Comparison of ENCODE assay signal across 8 cellular contexts in the genomic region with DNA sequence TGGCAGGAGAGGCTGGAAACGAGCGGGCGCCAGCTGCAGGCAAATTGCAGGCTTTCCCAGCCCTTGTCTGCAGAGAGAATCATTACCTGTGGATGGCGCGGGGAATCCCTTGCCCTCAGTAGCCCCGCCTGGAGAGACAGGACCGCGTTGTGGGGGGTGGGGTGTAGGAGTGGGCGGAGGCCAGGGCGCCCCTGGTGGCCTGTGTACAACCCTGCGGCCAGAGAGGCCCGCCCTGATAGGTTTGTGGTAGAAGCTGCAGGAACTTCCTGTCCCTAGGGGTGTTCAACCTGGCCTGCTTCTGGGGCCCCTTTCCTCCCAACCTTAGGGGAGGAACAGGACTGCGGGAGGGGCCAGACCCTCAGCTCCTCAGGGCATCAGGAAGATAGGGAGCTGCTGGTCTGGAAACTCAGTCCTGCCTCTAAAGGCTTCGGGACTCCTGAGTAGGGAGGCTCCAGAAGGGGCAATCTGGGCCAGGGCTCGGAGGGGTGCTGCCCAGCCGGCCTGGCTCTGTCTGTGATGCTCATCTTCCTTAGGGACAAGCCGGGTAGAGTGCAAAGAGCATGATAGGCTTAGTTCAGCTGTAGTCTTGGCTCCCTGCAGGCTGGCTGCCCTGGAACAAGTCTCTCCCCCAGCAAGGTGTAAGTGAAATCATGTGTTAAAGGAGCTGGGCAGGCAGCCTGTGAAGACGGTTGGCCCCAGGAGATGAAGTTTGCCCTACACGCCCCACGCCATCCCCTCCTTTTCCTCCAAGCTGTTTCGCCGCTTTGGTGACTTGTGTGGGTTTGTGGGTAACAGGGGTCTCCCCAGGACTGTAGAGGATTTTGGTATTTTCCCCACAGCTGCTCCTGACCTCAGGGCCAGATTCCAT. TPM values are rescaled to one million over a fixed set of nuclear protein-coding genes. Genes with fewer than 3 reads are reported as not detected.
DNase-seq lines count a peak whose midpoint lies in the region; ATAC-seq and TF ChIP-seq lines count a peak whose summit lies in the region.

No MANE protein-coding gene starts in this region.

- ATAC-seq in GM23338, result peak; percentile 87
- peak; percentile 63 for ATAC-seq in thoracic aorta (ENCODE audit: insufficient number of reproducible peaks, low FRiP score, low read depth)

- peak overlapping the region; percentile 53; the same call in 1 of the 2 replicates for H3K27ac Mint-ChIP-seq in GM23338

- H3K36me3 ChIP-seq in ES-I3 (ENCODE audit: insufficient read depth, low read length) (no peaks in the 10 kb centered on the region), GM23338 (ENCODE audit: insufficient read depth) (no peaks in the 10 kb centered on the region), SJCRH30 (no peaks in the 10 kb centered on the region), osteoblast (ENCODE audit: insufficient read depth, low read length) (peaks cover 9% of the 10 kb centered on the region), thoracic aorta (no peaks in the 10 kb centered on the region)

- H3K36me3 Mint-ChIP-seq in GM23338 (ENCODE audit: low read depth), result no peaks in the 10 kb centered on the region; the same call in 2 of the 3 replicates

- TF ChIP-seq CTCF in GM23338 (conservative IDR thresholded peaks at IDR 0.05; ENCODE audit: low read depth in 2 of 2), result peak; percentile 74 to 82
- peak; percentile 80 for TF ChIP-seq CTCF in osteoblast (IDR thresholded peaks at IDR 0.05; ENCODE audit: extremely low read depth, low read depth, low read length)
- TF ChIP-seq CTCF in thoracic aorta (IDR thresholded peaks at IDR 0.05), result peak; percentile 87

- H3K27ac ChIP-seq in GM23338 (ENCODE audit: low read depth) (0 out of 2 replicates have a peak overlapping the region, but pooled peaks have one; percentile 4), SJCRH30 (no peak overlapping the region), osteoblast (ENCODE audit: low read depth, low read length) (peak overlapping the region; percentile 9), thoracic aorta (peak overlapping the region; percentile 69 to 73)

- H3K4me3 Mint-ChIP-seq in GM23338, result peak overlapping the region; percentile 75

- H3K27me3 Mint-ChIP-seq in GM23338 (ENCODE audit: insufficient read depth, low read depth, poor library complexity), result peaks cover 17% of the 10 kb centered on the region

- H3K9me3 ChIP-seq in ES-I3 (ENCODE audit: control insufficient read depth, insufficient read depth, low read length) (no peaks in the 10 kb centered on the region), SJCRH30 (replicated peaks) (no peaks in the 10 kb centered on the region), osteoblast (ENCODE audit: low read depth, low read length) (no peaks in the 10 kb centered on the region), thoracic aorta (no peaks in the 10 kb centered on the region)

- no peaks in the 10 kb centered on the region for H3K79me2 ChIP-seq in GM23338 (replicated peaks; ENCODE audit: insufficient read depth)
- H3K79me2 ChIP-seq in osteoblast (ENCODE audit: insufficient read depth, low read length), result peaks cover 46% of the 10 kb centered on the region

- H4K20me1 ChIP-seq in GM23338 (replicated peaks; ENCODE audit: insufficient read depth), result no peaks in the 10 kb centered on the region
- H4K20me1 ChIP-seq in osteoblast (ENCODE audit: insufficient read depth, low read length), result peaks cover 42% of the 10 kb centered on the region

- peaks cover 31% of the 10 kb centered on the region for H3K4me1 Mint-ChIP-seq in GM23338

- H3K27me3 ChIP-seq in GM23338 (ENCODE audit: insufficient read depth) (peaks cover 11% of the 10 kb centered on the region; the same call in 1 of the 2 replicates), SJCRH30 (no peaks in the 10 kb centered on the region), osteoblast (ENCODE audit: insufficient read depth, low read length) (no peaks in the 10 kb centered on the region), thoracic aorta (replicated peaks; ENCODE audit: insufficient read depth) (no peaks in the 10 kb centered on the region)

- no peaks in the 10 kb centered on the region for H3K9me2 ChIP-seq in GM23338 (ENCODE audit: insufficient read depth)

- 0 out of 2 replicates have a peak, but pooled peaks cover 2% of the 10 kb centered on the region for H3F3A ChIP-seq in GM23338 (replicated peaks; ENCODE audit: low read depth)

- H3K4me1 ChIP-seq in ES-I3 (ENCODE audit: insufficient read depth, low read length) (peaks cover 13% of the 10 kb centered on the region; the same call in 1 of the 2 replicates), GM23338 (ENCODE audit: insufficient read depth) (peaks cover 18% of the 10 kb centered on the region), SJCRH30 (peaks cover 13% of the 10 kb centered on the region), osteoblast (ENCODE audit: insufficient read depth, low read length) (peaks cover 35% of the 10 kb centered on the region), thoracic aorta (ENCODE audit: control insufficient read depth in 1 of 2, low read depth in 2 of 2) (peaks cover 38 to 65% of the 10 kb centered on the region in 2 donors)

- H3K9ac ChIP-seq in ES-I3 (ENCODE audit: low read depth, low read length), result peak overlapping the region; percentile 50; the same call in 1 of the 2 replicates

- H3K4me3 ChIP-seq in GM23338 (peak overlapping the region; percentile 80), SJCRH30 (peak overlapping the region; percentile 55), osteoblast (ENCODE audit: insufficient read depth, low read length) (peak overlapping the region; percentile 97), thoracic aorta (peak overlapping the region; percentile 95)

- H2AFZ ChIP-seq in GM23338 (peak overlapping the region; percentile 89), osteoblast (ENCODE audit: low read length) (peak overlapping the region; percentile 44)

- H3K4me2 ChIP-seq in GM23338, result peak overlapping the region; percentile 97
- H3K4me2 ChIP-seq in osteoblast (ENCODE audit: insufficient read depth, low read length), result peak overlapping the region; percentile 98

- DNase-seq in GM23338 (ENCODE audit: low spot score) (peak; percentile 96), LHCN-M2 (ENCODE audit: low read depth) (peak; percentile 74), SJCRH30 (peak; percentile 81 to 83), globus pallidus (ENCODE audit: low spot score) (peak; percentile 49), osteoblast (ENCODE audit: insufficient read length, low spot score, missing footprints) (peak; percentile 99), thoracic aorta (ENCODE audit: low spot score) (peak; percentile 65)
- peak; percentile 84 for DNase-seq in activated naive CD4-positive, alpha-beta T cell treated with Interleukin-2 at 50 U/mL for 16 hours

- H3K9me3 Mint-ChIP-seq in GM23338, result no peaks in the 10 kb centered on the region

TF ChIP-seq in GM23338, 12 proteins besides CTCF, POLR2A, EP300 and RAD21:
- TF ChIP-seq, protein P1, sequence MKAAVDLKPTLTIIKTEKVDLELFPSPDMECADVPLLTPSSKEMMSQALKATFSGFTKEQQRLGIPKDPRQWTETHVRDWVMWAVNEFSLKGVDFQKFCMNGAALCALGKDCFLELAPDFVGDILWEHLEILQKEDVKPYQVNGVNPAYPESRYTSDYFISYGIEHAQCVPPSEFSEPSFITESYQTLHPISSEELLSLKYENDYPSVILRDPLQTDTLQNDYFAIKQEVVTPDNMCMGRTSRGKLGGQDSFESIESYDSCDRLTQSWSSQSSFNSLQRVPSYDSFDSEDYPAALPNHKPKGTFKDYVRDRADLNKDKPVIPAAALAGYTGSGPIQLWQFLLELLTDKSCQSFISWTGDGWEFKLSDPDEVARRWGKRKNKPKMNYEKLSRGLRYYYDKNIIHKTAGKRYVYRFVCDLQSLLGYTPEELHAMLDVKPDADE (IDR thresholded peaks at IDR 0.05), result 0 out of 2 replicates have a peak, but pooled peaks have one; percentile 13
- TF ChIP-seq STAT1 (IDR thresholded peaks at IDR 0.05; ENCODE audit: unreplicated experiment) (no peak), POLR2AphosphoS5 (IDR thresholded peaks at IDR 0.05; ENCODE audit: low read depth) (peak; percentile 45), JUNB (IDR thresholded peaks at IDR 0.05; ENCODE audit: unreplicated experiment) (no peak), EZH2phosphoT487 (IDR thresholded peaks at IDR 0.05; ENCODE audit: unreplicated experiment) (no peak), ZNF114 (CRISPR knock-in tag; IDR thresholded peaks at IDR 0.05) (no peak), CREB1 (CRISPR knock-in tag; IDR thresholded peaks at IDR 0.05; ENCODE audit: low read depth) (peak; percentile 68)
TF ChIP-seq in GM23338: peak in this region for 3.

RNA-seq across cellular contexts. Expression of a gene that starts 24.1 kb away (rescaled TPM):
- 2.1 and 2.2 TPM in 2 replicates for total RNA-seq in GM23338 (2014; rRNA removed; shearing (Covaris generic))
- polyA plus RNA-seq in GM23338 (2016; fragmentation: Nextera tagmentation; extraction: Ambion mirVana), result 0.68 and 0.74 TPM in 2 replicates
- total RNA-seq in LHCN-M2 (2014; rRNA removed) (0.23 and 0.26 TPM in 2 replicates), osteoblast (0.72 and 2.4 TPM in 2 replicates), thoracic aorta (10 to 100 TPM; 16.8 to 43.2 TPM)
- 0.04 TPM for polyA plus RNA-seq in LHCN-M2 (2012)
- 0.08 TPM in 1 of 2 replicates, not detected in the other for total RNA-seq in SJCRH30 (2014; rRNA removed; shearing (Covaris generic))

Comparison
In these comparisons a context has a peak if more than half of its experiments do, and no peak if none do; other contexts are left out.
1. DNase-seq: peak in every context shown above with its lines; median percentile 99 in osteoblast; 96 in GM23338; 84 in activated naive CD4-positive, alpha-beta T cell treated with Interleukin-2 at 50 U/mL for 16 hours; 82 in SJCRH30; 74 in LHCN-M2; 65 in thoracic aorta; 49 in globus pallidus.